Comparison of ENCODE assay signal across 19 cellular contexts in the genomic region with DNA sequence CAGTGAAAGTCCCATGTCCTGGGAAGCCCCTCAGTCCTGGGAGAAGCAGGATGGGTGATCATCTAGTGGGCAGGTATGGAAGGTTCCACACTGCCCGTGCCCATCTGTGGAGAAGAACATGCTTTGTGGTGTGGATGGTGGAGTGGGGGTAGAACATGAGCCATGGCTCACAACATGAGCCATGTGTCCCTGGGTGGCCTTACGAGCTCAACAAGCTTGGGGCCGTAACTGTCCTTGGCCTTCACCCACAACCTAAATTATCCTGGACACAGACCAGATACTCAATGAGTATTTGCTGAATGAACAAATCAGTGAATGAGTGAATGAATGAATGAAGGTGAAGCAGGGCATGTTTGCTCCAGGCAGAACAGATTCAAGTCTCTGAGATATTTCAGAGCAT. TPM values are rescaled to one million over a fixed set of nuclear protein-coding genes. Genes with fewer than 3 reads are reported as not detected.
DNase-seq lines count a peak whose midpoint lies in the region; TF ChIP-seq lines count a peak whose summit lies in the region.
"Had no signal": no experiment of that assay in that cellular context is flagged by ENCODE, and none has a peak within 500 bp of the region (broad histone marks: within the 10 kb centered on the region; RNA-seq: fewer than 3 reads in every experiment).

No MANE protein-coding gene starts in this region.

- peak overlapping the region in 6 of 8 donors; percentile 45 to 94 (median 84) for H3K27ac Mint-ChIP-seq in CD8-positive, alpha-beta memory T cell
- H3K27ac Mint-ChIP-seq in activated CD4-positive, alpha-beta memory T cell treated with anti-CD3 and anti-CD28 coated beads, Interleukin-2, amount 10 ng/mL, durations not matched to agents 7 days and 5 days, result no peak overlapping the region
- H3K27ac Mint-ChIP-seq: activated B cell treated with CpG ODN at 0.5 μM for 24 hours, nephron progenitor cell had no signal

- H3K4me3 ChIP-seq in CD8-positive, alpha-beta memory T cell (ENCODE audit: low read length), result no peak overlapping the region
- no peak overlapping the region for H3K4me3 ChIP-seq in cardiac fibroblast (replicated peaks in 1 of 2; ENCODE audit: low read depth in 2 of 2, low read length in 2 of 2)
- H3K4me3 ChIP-seq: prostate gland, smooth muscle cell, thoracic aorta had no signal

- no peak for TF ChIP-seq CTCF in cardiac fibroblast (IDR thresholded peaks at IDR 0.05; ENCODE audit: low read depth, low read length)

- H3K4me3 Mint-ChIP-seq in CD8-positive, alpha-beta memory T cell, result peak overlapping the region in 5 of 7 donors; percentile 3 to 78 (median 48)
- H3K4me3 Mint-ChIP-seq in activated CD4-positive, alpha-beta memory T cell treated with anti-CD3 and anti-CD28 coated beads, Interleukin-2, amount 10 ng/mL, durations not matched to agents 7 days and 5 days, result no peak overlapping the region
- H3K4me3 Mint-ChIP-seq: activated B cell treated with CpG ODN at 0.5 μM for 24 hours had no signal

- H3K9me3 Mint-ChIP-seq in CD8-positive, alpha-beta memory T cell, result no peaks in the 10 kb centered on the region
- H3K9me3 Mint-ChIP-seq in activated CD4-positive, alpha-beta memory T cell treated with anti-CD3 and anti-CD28 coated beads, Interleukin-2, amount 10 ng/mL, durations not matched to agents 7 days and 5 days, result no peaks in the 10 kb centered on the region
- H3K9me3 Mint-ChIP-seq: nephron progenitor cell had no signal

- H3K36me3 Mint-ChIP-seq in CD8-positive, alpha-beta memory T cell, result peaks cover 0 to 2% (median 0%) of the 10 kb centered on the region in 3 donors
- H3K36me3 Mint-ChIP-seq in activated CD4-positive, alpha-beta memory T cell treated with anti-CD3 and anti-CD28 coated beads, Interleukin-2, amount 10 ng/mL, durations not matched to agents 7 days and 5 days (ENCODE audit: low read depth), result no peaks in the 10 kb centered on the region

- no peaks in the 10 kb centered on the region for H3K36me3 ChIP-seq in CD8-positive, alpha-beta memory T cell (ENCODE audit: insufficient read depth, low read length)
- H3K36me3 ChIP-seq: prostate gland, thoracic aorta had no signal

- H3K4me1 ChIP-seq in CD8-positive, alpha-beta memory T cell (ENCODE audit: insufficient read depth, low read length), result peaks cover 37% of the 10 kb centered on the region
- H3K4me1 ChIP-seq: prostate gland had no signal

- no peak overlapping the region for H3K27ac ChIP-seq in CD8-positive, alpha-beta memory T cell (ENCODE audit: low read depth, low read length)
- H3K27ac ChIP-seq: prostate gland, thoracic aorta had no signal

- peaks cover 0 to 2% of the 10 kb centered on the region in 2 donors for H3K27me3 Mint-ChIP-seq in CD8-positive, alpha-beta memory T cell
- peaks cover 36% of the 10 kb centered on the region for H3K27me3 Mint-ChIP-seq in activated CD4-positive, alpha-beta memory T cell treated with anti-CD3 and anti-CD28 coated beads, Interleukin-2, amount 10 ng/mL, durations not matched to agents 7 days and 5 days

- peaks cover 25 to 50% (median 32%) of the 10 kb centered on the region in 3 donors for H3K4me1 Mint-ChIP-seq in CD8-positive, alpha-beta memory T cell
- H3K4me1 Mint-ChIP-seq in activated CD4-positive, alpha-beta memory T cell treated with anti-CD3 and anti-CD28 coated beads, Interleukin-2, amount 10 ng/mL, durations not matched to agents 7 days and 5 days, result peaks cover 26% of the 10 kb centered on the region
- H3K4me1 Mint-ChIP-seq: activated B cell treated with CpG ODN at 0.5 μM for 24 hours had no signal

- DNase-seq in CD8-positive, alpha-beta memory T cell, result no peak
- DNase-seq in LHCN-M2 (ENCODE audit: low read depth), result peak; percentile 53
- peak; percentile 50 to 56 for DNase-seq in cardiac fibroblast (ENCODE audit: low read depth in 2 of 2)
- DNase-seq in kidney tubule cell (ENCODE audit: low spot score), result peak; percentile 25
- DNase-seq in iPS-NIHi7 (ENCODE audit: extremely low spot score), result no peak
- no peak for DNase-seq in SHP77 treated with DMSO at 0.1 percent for 48 hours (lab: John Stamatoyannopoulos, UW)
- DNase-seq in activated CD4-positive, alpha-beta memory T cell treated with anti-CD3 and anti-CD28 coated beads, Interleukin-2, amount 10 ng/mL, durations not matched to agents 7 days and 5 days, result no peak
- DNase-seq: activated B cell treated with CpG ODN at 0.5 μM for 24 hours, AML-193, amygdala, GF-D8, KBM-7, NCI-H1092, nephron progenitor cell, Right ventricle myocardium superior, T-helper 2 cell had no signal

- CTCF ChIA-PET in CD8-positive, alpha-beta memory T cell (lab: Charles Lee), result interaction anchor here (1.4 kb wide), 1 partner anchor 12 kb away, joined by 4 read pairs; no protein-coding TSS in a partner anchor
- CTCF ChIA-PET in activated CD4-positive, alpha-beta memory T cell treated with anti-CD3 and anti-CD28 coated beads, Interleukin-2, amount 10 ng/mL, durations not matched to agents 7 days and 5 days (lab: Charles Lee), result no interaction called here

- H3K9me3 ChIP-seq in CD8-positive, alpha-beta memory T cell (ENCODE audit: low read length), result no peaks in the 10 kb centered on the region
- H3K9me3 ChIP-seq: prostate gland had no signal

- POLR2A ChIA-PET in CD8-positive, alpha-beta memory T cell (lab: Charles Lee), result no interaction called here
- POLR2A ChIA-PET in activated CD4-positive, alpha-beta memory T cell treated with anti-CD3 and anti-CD28 coated beads, Interleukin-2, amount 10 ng/mL, durations not matched to agents 7 days and 5 days (lab: Charles Lee), result interaction anchor here (1.0 to 1.7 kb wide), 2 partner anchors 9 to 25 kb away, joined by 3 to 4 read pairs; no protein-coding TSS in a partner anchor

- H3K27me3 ChIP-seq in CD8-positive, alpha-beta memory T cell (ENCODE audit: insufficient read depth, low read length, poor library complexity, severe bottlenecking), result no peaks in the 10 kb centered on the region

RNA-seq across cellular contexts. Expression of a gene that starts 13.5 kb away (rescaled TPM):
- under 1 TPM; 0.39 to 0.62 TPM for total RNA-seq in CD8-positive, alpha-beta memory T cell
- polyA plus RNA-seq in CD8-positive, alpha-beta memory T cell, result 0.39 TPM
- 5.7 and 23.1 TPM in 2 replicates for total RNA-seq in LHCN-M2 (2014; rRNA removed)
- polyA plus RNA-seq in LHCN-M2 (2012), result 0.63 TPM
- under 1 TPM; 0.10 to 0.13 TPM for total RNA-seq in activated CD4-positive, alpha-beta memory T cell treated with anti-CD3 and anti-CD28 coated beads, Interleukin-2, amount 10 ng/mL, durations not matched to agents 7 days and 5 days

RNA-seq across cellular contexts. Expression of a gene that starts 24.3 kb away (rescaled TPM):
- 10 to 100 TPM; 11.7 to 14.0 TPM for total RNA-seq in CD8-positive, alpha-beta memory T cell
- polyA plus RNA-seq in CD8-positive, alpha-beta memory T cell, result 15.8 TPM
- total RNA-seq in LHCN-M2 (2014; rRNA removed), result 21.1 and 29.9 TPM in 2 replicates
- 15.5 TPM for polyA plus RNA-seq in LHCN-M2 (2012)
- 10 to 100 TPM; 21.3 to 22.6 TPM for total RNA-seq in activated CD4-positive, alpha-beta memory T cell treated with anti-CD3 and anti-CD28 coated beads, Interleukin-2, amount 10 ng/mL, durations not matched to agents 7 days and 5 days

Comparison
In these comparisons a context has a peak if more than half of its experiments do, and no peak if none do; other contexts are left out.
1. DNase-seq: peak in LHCN-M2 (single experiment), cardiac fibroblast (2 of 2) and kidney tubule cell (single experiment); none in CD8-positive, alpha-beta memory T cell (0 of 5), iPS-NIHi7 (single experiment), SHP77 treated with DMSO at 0.1 percent for 48 hours (single experiment) and activated CD4-positive, alpha-beta memory T cell treated with anti-CD3 and anti-CD28 coated beads, Interleukin-2, amount 10 ng/mL, durations not matched to agents 7 days and 5 days (single experiment).